Comparison of ENCODE assay signal across 25 cellular contexts in the genomic region with DNA sequence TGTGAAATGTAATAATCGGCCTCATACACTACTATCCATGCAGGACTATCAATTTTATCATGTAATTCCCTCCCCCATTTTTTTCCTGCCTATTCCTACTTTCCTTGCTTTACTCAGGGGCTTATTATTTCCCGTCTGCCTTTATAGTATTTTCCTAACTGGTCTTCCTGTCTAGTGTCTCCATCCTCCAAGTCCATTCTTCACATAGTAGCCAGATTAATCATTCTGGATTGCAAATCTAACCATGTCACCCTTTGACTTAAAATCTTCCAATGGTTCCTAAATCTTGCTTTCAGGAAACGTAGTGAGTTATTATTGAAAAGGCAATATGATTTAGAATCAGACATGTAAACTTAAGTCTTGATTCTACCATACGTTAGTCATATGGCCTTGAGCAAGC.
A peak's percentile ranks its signal among the peaks of the same experiment; 100 is the strongest.
DNase-seq lines count a peak whose midpoint lies in the region; ATAC-seq, FAIRE-seq and TF ChIP-seq lines count a peak whose summit lies in the region.
"Had no signal": no experiment of that assay in that cellular context is flagged by ENCODE, and none has a peak within 500 bp of the region (broad histone marks: within the 10 kb centered on the region; RNA-seq: fewer than 3 reads in every experiment).

No MANE protein-coding gene starts in this region.

- H3K9me3 Mint-ChIP-seq in endodermal cell: peaks cover 4% of the 10 kb centered on the region

- no peak for FAIRE-seq in HTR-8/SVneo (lab: Jason Lieb, UNC)
- FAIRE-seq: A204.1, GM18507, H54, keratinocyte had no signal

- no peaks in the 10 kb centered on the region for H3K4me1 Mint-ChIP-seq in endodermal cell
- H3K4me1 Mint-ChIP-seq: activated CD4-positive, alpha-beta memory T cell treated with anti-CD3 and anti-CD28 coated beads, Interleukin-2, amount 10 ng/mL, durations not matched to agents 7 days and 5 days; stimulated activated naive CD8-positive, alpha-beta T cell treated with anti-CD3 and anti-CD28 coated beads, Interleukin-15, amount 100 ng/mL, for 72 hours had no signal

- peaks cover 24% of the 10 kb centered on the region for H3K4me1 ChIP-seq in ACC112 (ENCODE audit: control insufficient read depth, insufficient read depth, low read length, unreplicated experiment)
- no peaks in the 10 kb centered on the region for H3K4me1 ChIP-seq in endodermal cell (ENCODE audit: control insufficient read depth, insufficient read depth, low read length)
- H3K4me1 ChIP-seq: lower lobe of right lung, transverse colon had no signal

- no peaks in the 10 kb centered on the region for H3K27me3 Mint-ChIP-seq in endodermal cell (ENCODE audit: insufficient read depth)
- H3K27me3 Mint-ChIP-seq: activated CD4-positive, alpha-beta memory T cell treated with anti-CD3 and anti-CD28 coated beads, Interleukin-2, amount 10 ng/mL, durations not matched to agents 7 days and 5 days; dendritic cell treated with granulocyte-macrophage colony-stimulating factor and Interleukin-4, amounts not matched to agents 40 ng/mL and 50 ng/mL, for 4 days; stimulated activated naive CD8-positive, alpha-beta T cell treated with anti-CD3 and anti-CD28 coated beads, Interleukin-15, amount 100 ng/mL, for 72 hours had no signal

- WGBS in endodermal cell (ENCODE audit: insufficient coverage in 1 of 2, insufficient read length in 1 of 2), 2 experiments: 87 to 93% methylated on average over 2 to 4 of the region's 4 CpGs

- TF ChIP-seq CTCF in brain microvascular endothelial cell (IDR thresholded peaks at IDR 0.05; ENCODE audit: low read depth, low read length, missing control alignments) (no peak), endodermal cell (conservative IDR thresholded peaks at IDR 0.05) (no peak)

- no peaks in the 10 kb centered on the region for H3K79me2 ChIP-seq in ACC112 (ENCODE audit: control insufficient read depth, insufficient read depth, low read length, unreplicated experiment)

- no peaks in the 10 kb centered on the region for H3K36me3 ChIP-seq in ACC112 (ENCODE audit: insufficient read depth, low read length)
- no peaks in the 10 kb centered on the region for H3K36me3 ChIP-seq in brain microvascular endothelial cell (replicated peaks)
- H3K36me3 ChIP-seq in endodermal cell (ENCODE audit: control insufficient read depth, insufficient read depth, low read length): no peaks in the 10 kb centered on the region
- H3K36me3 ChIP-seq: cardiac muscle cell, lower lobe of right lung, transverse colon had no signal

- no peak overlapping the region for H3K4me3 Mint-ChIP-seq in endodermal cell
- H3K4me3 Mint-ChIP-seq: activated CD4-positive, alpha-beta memory T cell treated with anti-CD3 and anti-CD28 coated beads, Interleukin-2, amount 10 ng/mL, durations not matched to agents 7 days and 5 days; dendritic cell treated with granulocyte-macrophage colony-stimulating factor and Interleukin-4, amounts not matched to agents 40 ng/mL and 50 ng/mL, for 4 days; stimulated activated naive CD8-positive, alpha-beta T cell treated with anti-CD3 and anti-CD28 coated beads, Interleukin-15, amount 100 ng/mL, for 72 hours had no signal

- H3K27ac ChIP-seq in ACC112 (ENCODE audit: low read depth, low read length) (peak overlapping the region; percentile 54), brain microvascular endothelial cell (peak overlapping the region; percentile 76), endodermal cell (ENCODE audit: low read depth, low read length) (no peak overlapping the region)
- H3K27ac ChIP-seq: cardiac muscle cell, lower lobe of right lung, transverse colon had no signal

- no peaks in the 10 kb centered on the region for H3K9me3 ChIP-seq in endodermal cell (ENCODE audit: control insufficient read depth, low read length)
- H3K9me3 ChIP-seq: lower lobe of right lung, transverse colon had no signal

- no peak for ATAC-seq in GM19455 (IDR thresholded peaks at IDR 0.05; ENCODE audit: unreplicated experiment)
- ATAC-seq: activated CD4-positive, CD25-positive, alpha-beta regulatory T cell treated with anti-CD3 and anti-CD28 coated beads, Interleukin-2, amount 50 U/mL, for 24 hours; lower lobe of right lung; stimulated activated naive CD8-positive, alpha-beta T cell treated with anti-CD3 and anti-CD28 coated beads, Interleukin-15, amount 100 ng/mL, for 72 hours had no signal

- H3K27me3 ChIP-seq in ACC112 (ENCODE audit: insufficient read depth, low read length): no peaks in the 10 kb centered on the region
- no peaks in the 10 kb centered on the region for H3K27me3 ChIP-seq in brain microvascular endothelial cell (replicated peaks)
- H3K27me3 ChIP-seq in endodermal cell (ENCODE audit: control insufficient read depth, insufficient read depth, low read length, poor library complexity, severe bottlenecking): no peaks in the 10 kb centered on the region
- H3K27me3 ChIP-seq: cardiac muscle cell, transverse colon had no signal

- DNase-seq in HTR-8/SVneo (ENCODE audit: insufficient read length, low spot score): peak; percentile 4
- DNase-seq in brain microvascular endothelial cell: peak; percentile 53
- DNase-seq in hepatic stellate cell (ENCODE audit: low spot score): peak; percentile 18
- no peak for DNase-seq in foreskin melanocyte
- DNase-seq in DMS53 (lab: John Stamatoyannopoulos, UW): no peak
- no peak for DNase-seq in endodermal cell
- DNase-seq: activated CD4-positive, alpha-beta memory T cell treated with anti-CD3 and anti-CD28 coated beads, Interleukin-2, amount 10 ng/mL, durations not matched to agents 7 days and 5 days; activated effector memory CD4-positive, alpha-beta T cell treated with anti-CD3 and anti-CD28 coated beads, Interleukin-2, amount 50 U/mL, for 16 hours; C1 segment of cervical spinal cord; Calu3; KBM-7; lower lobe of right lung; NCI-H1694; Right ventricle myocardium superior; stimulated activated naive CD8-positive, alpha-beta T cell treated with anti-CD3 and anti-CD28 coated beads, Interleukin-15, amount 100 ng/mL, for 72 hours; transverse colon had no signal

- H3K4me3 ChIP-seq in ACC112 (ENCODE audit: low read depth, low read length) (no peak overlapping the region), brain microvascular endothelial cell (ENCODE audit: low read depth, low read length) (no peak overlapping the region), endodermal cell (ENCODE audit: low read length) (no peak overlapping the region)
- H3K4me3 ChIP-seq: cardiac muscle cell, lower lobe of right lung, transverse colon had no signal

- H3K9ac ChIP-seq in endodermal cell (ENCODE audit: extremely low read depth, low read length, poor library complexity, severe bottlenecking): no peak overlapping the region

- peak overlapping the region; percentile 80 for H2AFZ ChIP-seq in ACC112 (ENCODE audit: low read length, unreplicated experiment)

- in situ Hi-C loops in brain microvascular endothelial cell (cut with HindIII; ENCODE audit: low pct_ligation_motif_present, low sequenced_read_pairs): no loop called here

- no peaks in the 10 kb centered on the region for H3K36me3 Mint-ChIP-seq in endodermal cell (ENCODE audit: low read depth)

- no peak overlapping the region for H3K27ac Mint-ChIP-seq in endodermal cell
- H3K27ac Mint-ChIP-seq: activated CD4-positive, alpha-beta memory T cell treated with anti-CD3 and anti-CD28 coated beads, Interleukin-2, amount 10 ng/mL, durations not matched to agents 7 days and 5 days; dendritic cell treated with granulocyte-macrophage colony-stimulating factor and Interleukin-4, amounts not matched to agents 40 ng/mL and 50 ng/mL, for 4 days; stimulated activated naive CD8-positive, alpha-beta T cell treated with anti-CD3 and anti-CD28 coated beads, Interleukin-15, amount 100 ng/mL, for 72 hours had no signal

Comparison
In these comparisons a context has a peak if more than half of its experiments do, and no peak if none do; other contexts are left out.
1. DNase-seq: peak in HTR-8/SVneo (single experiment), brain microvascular endothelial cell (single experiment) and hepatic stellate cell (single experiment); none in foreskin melanocyte (single experiment), DMS53 (single experiment) and endodermal cell (single experiment).